9 cellular contexts compared by ENCODE assay signal in genomic region chr17:80861892-80862291, GRCh38.
DNase-seq lines count a peak whose midpoint lies in the region; TF ChIP-seq lines count a peak whose summit lies in the region.
"Had no signal": no experiment of that assay in that cellular context is flagged by ENCODE, and none has a peak within 500 bp of the region (broad histone marks: within the 10 kb centered on the region; RNA-seq: fewer than 3 reads in every experiment).

No MANE protein-coding gene starts in this region.

- H3K9me3 ChIP-seq in BLaER1 treated with 17β-estradiol and CSF1 and Interleukin-3, amounts not matched to agents 10 nM and 100 nM (replicated peaks in 1 of 11): no peaks in the 10 kb centered on the region
- no peaks in the 10 kb centered on the region for H3K9me3 ChIP-seq in colonic mucosa
- H3K9me3 ChIP-seq: adrenal gland had no signal

- H3K4me3 Mint-ChIP-seq in activated T-helper 2 cell treated with anti-CD3 and anti-CD28 coated beads, Interferon-gamma antibody, Interleukin-2, Interleukin-4, amounts not matched to agents 10 μg/mL and 5 μg/mL and 100 μg/mL, durations not matched to agents 14 hours and 24 hours and 36 hours (ENCODE audit: low read depth): no peak overlapping the region

- H3K4me2 ChIP-seq in BLaER1 treated with 17β-estradiol and CSF1 and Interleukin-3, amounts not matched to agents 10 nM and 100 nM: peak overlapping the region in 10 of 11 experiments; percentile 23 to 67 (median 56); a peak in 16 of 22 replicates

- peaks cover 20% of the 10 kb centered on the region for H3K9me3 Mint-ChIP-seq in activated T-helper 2 cell treated with anti-CD3 and anti-CD28 coated beads, Interferon-gamma antibody, Interleukin-2, Interleukin-4, amounts not matched to agents 10 μg/mL and 5 μg/mL and 100 μg/mL, durations not matched to agents 14 hours and 24 hours and 36 hours

- H3K27ac Mint-ChIP-seq in activated T-helper 2 cell treated with anti-CD3 and anti-CD28 coated beads, Interferon-gamma antibody, Interleukin-2, Interleukin-4, amounts not matched to agents 10 μg/mL and 5 μg/mL and 100 μg/mL, durations not matched to agents 14 hours and 24 hours and 36 hours: peak overlapping the region; percentile 92

- peak; percentile 27 to 66 for DNase-seq in NCI-H187 (lab: John Stamatoyannopoulos, UW)
- peak; percentile 46 for DNase-seq in activated T-helper 2 cell treated with anti-CD3 and anti-CD28 coated beads, Interferon-gamma antibody, Interleukin-2, Interleukin-4, amounts not matched to agents 10 μg/mL and 5 μg/mL and 100 μg/mL, durations not matched to agents 14 hours and 24 hours and 36 hours (ENCODE audit: low spot score)
- peak; percentile 45 to 86 (median 69) for DNase-seq in head of caudate nucleus
- DNase-seq in stimulated activated CD4-positive, alpha-beta T cell treated with anti-CD3 and anti-CD28 coated beads, TNF-alpha, amount 100 ng/mL, for 48 hours (ENCODE audit: low read depth in 3 of 3): peak; percentile 37 to 40 (median 40)
- no peak for DNase-seq in RPMI8226
- no peak for DNase-seq in occipital lobe (lab: John Stamatoyannopoulos, UW)
- no peak for DNase-seq in colonic mucosa

- H4K20me1 ChIP-seq in BLaER1 treated with 17β-estradiol and CSF1 and Interleukin-3, amounts not matched to agents 10 nM and 100 nM: peaks cover 0 to 64% (median 19%) of the 10 kb centered on the region in 11 experiments; a peak in 10 of 22 replicates

- H3K27ac ChIP-seq in BLaER1 treated with 17β-estradiol and CSF1 and Interleukin-3, amounts not matched to agents 10 nM and 100 nM: no peak overlapping the region
- H3K27ac ChIP-seq in colonic mucosa: no peak overlapping the region

- intact Hi-C loops in activated T-helper 2 cell treated with anti-CD3 and anti-CD28 coated beads, Interferon-gamma antibody, Interleukin-2, Interleukin-4, amounts not matched to agents 10 μg/mL and 5 μg/mL and 100 μg/mL, durations not matched to agents 14 hours and 24 hours and 36 hours (cut with micrococcal nuclease): no loop called here
- intact Hi-C loops in head of caudate nucleus (cut with DNase I): no loop called here
- intact Hi-C loops in colonic mucosa (cut with DNase I): no loop called here

- no peak overlapping the region for H3K9ac ChIP-seq in BLaER1 treated with 17β-estradiol and CSF1 and Interleukin-3, amounts not matched to agents 10 nM and 100 nM
- no peak overlapping the region for H3K9ac ChIP-seq in colonic mucosa (ENCODE audit: low read depth in 2 of 2, low read length in 2 of 2)

- peaks cover 82% of the 10 kb centered on the region for H3K36me3 Mint-ChIP-seq in activated T-helper 2 cell treated with anti-CD3 and anti-CD28 coated beads, Interferon-gamma antibody, Interleukin-2, Interleukin-4, amounts not matched to agents 10 μg/mL and 5 μg/mL and 100 μg/mL, durations not matched to agents 14 hours and 24 hours and 36 hours (ENCODE audit: low read depth)

- peaks cover 25 to 43% (median 35%) of the 10 kb centered on the region in 10 experiments for H3K4me1 ChIP-seq in BLaER1 treated with 17β-estradiol and CSF1 and Interleukin-3, amounts not matched to agents 10 nM and 100 nM
- H3K4me1 ChIP-seq in colonic mucosa: no peaks in the 10 kb centered on the region

- no peaks in the 10 kb centered on the region for H3K27me3 Mint-ChIP-seq in activated T-helper 2 cell treated with anti-CD3 and anti-CD28 coated beads, Interferon-gamma antibody, Interleukin-2, Interleukin-4, amounts not matched to agents 10 μg/mL and 5 μg/mL and 100 μg/mL, durations not matched to agents 14 hours and 24 hours and 36 hours (ENCODE audit: low read depth)

- H3K27me3 ChIP-seq in BLaER1 treated with 17β-estradiol and CSF1 and Interleukin-3, amounts not matched to agents 10 nM and 100 nM: no peaks in the 10 kb centered on the region
- no peaks in the 10 kb centered on the region for H3K27me3 ChIP-seq in colonic mucosa
- H3K27me3 ChIP-seq: adrenal gland had no signal

- TF ChIP-seq CTCF in colonic mucosa (IDR thresholded peaks at IDR 0.05): no peak

- peaks cover 0 to 41% (median 20%) of the 10 kb centered on the region in 11 experiments; a peak in 13 of 22 replicates for H3K36me3 ChIP-seq in BLaER1 treated with 17β-estradiol and CSF1 and Interleukin-3, amounts not matched to agents 10 nM and 100 nM
- H3K36me3 ChIP-seq in colonic mucosa: no peaks in the 10 kb centered on the region
- H3K36me3 ChIP-seq: adrenal gland had no signal

- peaks cover 71% of the 10 kb centered on the region for H3K4me1 Mint-ChIP-seq in activated T-helper 2 cell treated with anti-CD3 and anti-CD28 coated beads, Interferon-gamma antibody, Interleukin-2, Interleukin-4, amounts not matched to agents 10 μg/mL and 5 μg/mL and 100 μg/mL, durations not matched to agents 14 hours and 24 hours and 36 hours (ENCODE audit: low read depth)

- no peak overlapping the region for H3K4me3 ChIP-seq in BLaER1 treated with 17β-estradiol and CSF1 and Interleukin-3, amounts not matched to agents 10 nM and 100 nM
- H3K4me3 ChIP-seq in colonic mucosa: no peak overlapping the region
- H3K4me3 ChIP-seq: adrenal gland had no signal

Comparison
In these comparisons a context has a peak if more than half of its experiments do, and no peak if none do; other contexts are left out.
1. DNase-seq: peak in NCI-H187 (2 of 2), activated T-helper 2 cell treated with anti-CD3 and anti-CD28 coated beads, Interferon-gamma antibody, Interleukin-2, Interleukin-4, amounts not matched to agents 10 μg/mL and 5 μg/mL and 100 μg/mL, durations not matched to agents 14 hours and 24 hours and 36 hours (single experiment), head of caudate nucleus (42 of 42) and stimulated activated CD4-positive, alpha-beta T cell treated with anti-CD3 and anti-CD28 coated beads, TNF-alpha, amount 100 ng/mL, for 48 hours (3 of 3); none in RPMI8226 (single experiment), occipital lobe (single experiment) and colonic mucosa (single experiment).